ENCODE assay signal across 8 cellular contexts in genomic region chr11:16737860-16738197, GRCh38. TPM values are rescaled to one million over a fixed set of nuclear protein-coding genes. Genes with fewer than 3 reads are reported as not detected.
A peak's percentile ranks its signal among the peaks of the same experiment; 100 is the strongest.
DNase-seq lines count a peak whose midpoint lies in the region; ATAC-seq and TF ChIP-seq lines count a peak whose summit lies in the region.

No MANE protein-coding gene starts in this region.

- H3K4me3 Mint-ChIP-seq in CD8-positive, alpha-beta memory T cell: no peak overlapping the region
- H3K4me3 Mint-ChIP-seq in neural progenitor cell: no peak overlapping the region
- no peak overlapping the region for H3K4me3 Mint-ChIP-seq in mesothelial cell of epicardium

- no peaks in the 10 kb centered on the region for H3K9me3 ChIP-seq in CD8-positive, alpha-beta memory T cell (ENCODE audit: low read length)
- H3K9me3 ChIP-seq in ectodermal cell (ENCODE audit: control insufficient read depth, low read length) (no peaks in the 10 kb centered on the region), neural progenitor cell (ENCODE audit: low read depth) (no peaks in the 10 kb centered on the region)

- WGBS in ectodermal cell, 2 experiments: 1 to 3% methylated on average over 5 to 6 of the region's 6 CpGs

- H3K36me3 Mint-ChIP-seq in CD8-positive, alpha-beta memory T cell: peaks cover 0 to 16% (median 0%) of the 10 kb centered on the region in 3 donors
- peaks cover 15% of the 10 kb centered on the region for H3K36me3 Mint-ChIP-seq in neural progenitor cell
- H3K36me3 Mint-ChIP-seq in mesothelial cell of epicardium: peaks cover 9% of the 10 kb centered on the region

- H3K27ac ChIP-seq in CD8-positive, alpha-beta memory T cell (ENCODE audit: low read depth, low read length): peak overlapping the region; percentile 100
- peak overlapping the region; percentile 86 for H3K27ac ChIP-seq in ectodermal cell (ENCODE audit: insufficient read depth, low read depth, low read length, poor library complexity, severe bottlenecking)
- peak overlapping the region; percentile 30 for H3K27ac ChIP-seq in neural progenitor cell

- peak overlapping the region; percentile 95 for H3K4me2 ChIP-seq in neural progenitor cell

- H3K9ac ChIP-seq in neural progenitor cell: peak overlapping the region; percentile 93

- no peaks in the 10 kb centered on the region for H3K9me3 Mint-ChIP-seq in CD8-positive, alpha-beta memory T cell
- H3K9me3 Mint-ChIP-seq in neural progenitor cell (peaks cover 10% of the 10 kb centered on the region), mesothelial cell of epicardium (peaks cover 6% of the 10 kb centered on the region)

- CTCF ChIA-PET in CD8-positive, alpha-beta memory T cell (lab: Charles Lee): interaction anchor here (0.7 to 1.4 kb wide), 2 partner anchors 11 to 341 kb away, joined by 3 read pairs; no protein-coding TSS in a partner anchor

- peaks cover 6 to 19% (median 19%) of the 10 kb centered on the region in 3 donors for H3K4me1 Mint-ChIP-seq in CD8-positive, alpha-beta memory T cell
- peaks cover 5% of the 10 kb centered on the region for H3K4me1 Mint-ChIP-seq in neural progenitor cell
- H3K4me1 Mint-ChIP-seq in mesothelial cell of epicardium: peaks cover 9% of the 10 kb centered on the region

- peak; percentile 14 for ATAC-seq in GM21515 (IDR thresholded peaks at IDR 0.05; ENCODE audit: unreplicated experiment)

- no peaks in the 10 kb centered on the region for H3K27me3 Mint-ChIP-seq in CD8-positive, alpha-beta memory T cell
- H3K27me3 Mint-ChIP-seq in neural progenitor cell (ENCODE audit: insufficient read depth, low read depth) (peaks cover under 1% of the 10 kb centered on the region), mesothelial cell of epicardium (ENCODE audit: low read depth) (no peaks in the 10 kb centered on the region)

- H3K27me3 ChIP-seq in CD8-positive, alpha-beta memory T cell (ENCODE audit: insufficient read depth, low read length, poor library complexity, severe bottlenecking): no peaks in the 10 kb centered on the region
- H3K27me3 ChIP-seq in ectodermal cell (ENCODE audit: control insufficient read depth, insufficient read depth, low read length, poor library complexity, severe bottlenecking): no peaks in the 10 kb centered on the region
- no peaks in the 10 kb centered on the region for H3K27me3 ChIP-seq in neural progenitor cell

- peaks cover 35% of the 10 kb centered on the region for H3K4me1 ChIP-seq in CD8-positive, alpha-beta memory T cell (ENCODE audit: insufficient read depth, low read length)
- H3K4me1 ChIP-seq in ectodermal cell (ENCODE audit: control insufficient read depth, insufficient read depth, low read length) (no peaks in the 10 kb centered on the region), neural progenitor cell (peaks cover 4% of the 10 kb centered on the region)

- H4K20me1 ChIP-seq in neural progenitor cell (ENCODE audit: low read depth): peaks cover 32% of the 10 kb centered on the region

- H3K36me3 ChIP-seq in CD8-positive, alpha-beta memory T cell (ENCODE audit: insufficient read depth, low read length): no peaks in the 10 kb centered on the region
- H3K36me3 ChIP-seq in ectodermal cell (ENCODE audit: control insufficient read depth, insufficient read depth, low read length) (no peaks in the 10 kb centered on the region), neural progenitor cell (no peaks in the 10 kb centered on the region)

- peak overlapping the region; percentile 96 for H3K4me3 ChIP-seq in CD8-positive, alpha-beta memory T cell (ENCODE audit: low read length)
- H3K4me3 ChIP-seq in Jurkat, Clone E6-1 (ENCODE audit: low read length): peak overlapping the region; percentile 61
- H3K4me3 ChIP-seq in ectodermal cell (ENCODE audit: insufficient read depth, low read depth, low read length): peak overlapping the region; percentile 93
- peak overlapping the region; percentile 85 for H3K4me3 ChIP-seq in neural progenitor cell

- DNase-seq in CD8-positive, alpha-beta memory T cell: no peak
- DNase-seq in Jurkat, Clone E6-1 (ENCODE audit: low read depth, low spot score): no peak
- peak; percentile 24 for DNase-seq in neural progenitor cell (ENCODE audit: low spot score)
- no peak for DNase-seq in mesothelial cell of epicardium (ENCODE audit: low spot score in 2 of 2, unreplicated experiment in 2 of 2)
- no peak for DNase-seq in activated CD8-positive, alpha-beta memory T cell treated with anti-CD3 and anti-CD28 coated beads, Interleukin-2, amount 50 U/mL, for 48 hours
- DNase-seq in HT-29 (ENCODE audit: low spot score): no peak

- H3K79me2 ChIP-seq in neural progenitor cell (ENCODE audit: low read depth): peaks cover 54% of the 10 kb centered on the region

- no peak overlapping the region for H3K27ac Mint-ChIP-seq in CD8-positive, alpha-beta memory T cell
- H3K27ac Mint-ChIP-seq in neural progenitor cell (no peak overlapping the region), mesothelial cell of epicardium (no peak overlapping the region)

- H3F3A ChIP-seq in neural progenitor cell (ENCODE audit: low read depth): no peaks in the 10 kb centered on the region

- TF ChIP-seq CTCF in neural progenitor cell (IDR thresholded peaks at IDR 0.05): no peak
- TF ChIP-seq CTCF in mesothelial cell of epicardium (IDR thresholded peaks at IDR 0.05; ENCODE audit: unreplicated experiment): no peak

- POLR2A ChIA-PET in CD8-positive, alpha-beta memory T cell (lab: Charles Lee): interaction anchor here (1.6 kb wide), 1 partner anchor 1658 kb away, joined by 4 read pairs; no protein-coding TSS in a partner anchor

- peak overlapping the region; percentile 88 for H2AFZ ChIP-seq in neural progenitor cell (replicated peaks)

RNA-seq across cellular contexts. Expression of gene C11orf58, which starts 0.6 kb away (rescaled TPM):
- 100 to 1,000 TPM; 144 to 188 TPM for total RNA-seq in CD8-positive, alpha-beta memory T cell
- 163 TPM for polyA plus RNA-seq in CD8-positive, alpha-beta memory T cell
- 369 TPM for polyA plus RNA-seq in Jurkat, Clone E6-1 (2012; ENCODE audit: insufficient read depth, insufficient read length)
- 258 TPM for polyA plus RNA-seq in ectodermal cell (2013, experiment 1 of 4)
- 242 TPM for polyA plus RNA-seq in ectodermal cell (2013, experiment 2 of 4)
- 209 TPM for polyA plus RNA-seq in ectodermal cell (2013, experiment 3 of 4)
- polyA plus RNA-seq in ectodermal cell (2013, experiment 4 of 4): 226 TPM
- total RNA-seq in neural progenitor cell (ENCODE audit: low replicate concordance): 241 and 320 TPM in 2 replicates
- 154 to 169 TPM (median 160 TPM) in 3 replicates for total RNA-seq in mesothelial cell of epicardium
- 107 and 117 TPM in 2 replicates for total RNA-seq in HT-29 (2014; rRNA removed; shearing (Covaris generic))

Comparison
In these comparisons a context has a peak if more than half of its experiments do, and no peak if none do; other contexts are left out.
1. H3K27ac ChIP-seq: peak in every context shown above with its lines; median percentile 100 in CD8-positive, alpha-beta memory T cell; 86 in ectodermal cell; 30 in neural progenitor cell.